ENCODE assay signal across 2 cellular contexts in the genomic region with DNA sequence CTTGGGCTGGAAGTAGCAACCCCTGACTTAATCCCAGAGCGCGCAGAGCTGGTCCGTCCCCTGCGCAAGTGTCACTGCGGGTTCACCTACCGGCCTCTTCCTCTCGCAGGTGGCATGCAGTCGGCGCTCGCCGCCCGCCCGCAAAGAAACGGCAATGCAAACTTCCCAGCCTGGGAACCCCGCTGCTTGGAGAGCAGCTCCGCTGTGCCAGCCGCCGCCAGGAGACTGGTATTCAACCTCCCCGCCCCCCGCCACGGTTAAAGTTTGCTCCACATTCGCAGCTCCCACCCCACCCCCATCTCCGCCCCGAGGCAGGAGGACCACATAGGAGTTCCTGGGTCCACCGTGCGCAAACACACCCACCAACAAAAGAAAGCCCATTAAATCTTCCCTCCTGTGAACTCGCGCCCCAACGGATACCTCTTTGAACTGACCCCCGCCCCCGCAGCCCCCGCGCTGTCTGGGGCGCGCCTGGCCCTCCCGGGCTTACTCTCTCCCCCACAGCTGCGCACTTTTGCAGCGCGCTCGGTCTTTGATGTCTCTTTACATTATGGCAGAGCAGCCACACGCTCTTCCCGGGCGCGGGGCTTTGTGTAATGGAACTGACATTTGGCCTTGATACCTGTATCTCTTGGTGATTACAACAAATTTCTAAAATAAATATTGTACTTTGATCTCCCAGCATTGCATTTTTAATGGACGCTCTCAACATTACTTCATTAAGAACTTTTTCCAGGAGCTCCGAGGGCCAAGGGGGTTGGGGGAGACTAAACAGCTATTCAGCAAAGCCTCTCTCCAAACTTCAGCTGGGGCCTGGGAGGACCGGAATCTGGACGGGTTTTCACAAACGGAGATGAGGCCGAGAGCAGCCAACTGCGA.
TF ChIP-seq lines count a peak whose summit lies in the region.

No MANE protein-coding gene starts in this region.

TF ChIP-seq in Ishikawa, 13 proteins besides CTCF, POLR2A, EP300 and RAD21:
- TF ChIP-seq ZBTB7A (IDR thresholded peaks at IDR 0.05; ENCODE audit: low read depth) (peak; percentile 59; the same call in 1 of the 2 replicates), FOXM1 (IDR thresholded peaks at IDR 0.05; ENCODE audit: borderline replicate concordance, low read depth) (no peak), EGR1 (IDR thresholded peaks at IDR 0.05) (peak; percentile 50)
- TF ChIP-seq, protein P1, sequence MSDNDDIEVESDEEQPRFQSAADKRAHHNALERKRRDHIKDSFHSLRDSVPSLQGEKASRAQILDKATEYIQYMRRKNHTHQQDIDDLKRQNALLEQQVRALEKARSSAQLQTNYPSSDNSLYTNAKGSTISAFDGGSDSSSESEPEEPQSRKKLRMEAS (IDR thresholded peaks at IDR 0.05) = peak; percentile 33; the same call in 1 of the 2 replicates

TF ChIP-seq in SK-N-SH, 30 proteins besides CTCF, POLR2A, EP300 and RAD21:
- TF ChIP-seq FOSL2 (IDR thresholded peaks at IDR 0.05; ENCODE audit: borderline replicate concordance, low read depth) = no peak
- TF ChIP-seq CHD2 (IDR thresholded peaks at IDR 0.05; ENCODE audit: low read length, partially characterized antibody) = no peak
- TF ChIP-seq JUND (IDR thresholded peaks at IDR 0.05) = no peak
TF ChIP-seq in SK-N-SH: peak in this region for 0.
